Comparison of ENCODE assay signal across 8 cellular contexts in the genomic region with DNA sequence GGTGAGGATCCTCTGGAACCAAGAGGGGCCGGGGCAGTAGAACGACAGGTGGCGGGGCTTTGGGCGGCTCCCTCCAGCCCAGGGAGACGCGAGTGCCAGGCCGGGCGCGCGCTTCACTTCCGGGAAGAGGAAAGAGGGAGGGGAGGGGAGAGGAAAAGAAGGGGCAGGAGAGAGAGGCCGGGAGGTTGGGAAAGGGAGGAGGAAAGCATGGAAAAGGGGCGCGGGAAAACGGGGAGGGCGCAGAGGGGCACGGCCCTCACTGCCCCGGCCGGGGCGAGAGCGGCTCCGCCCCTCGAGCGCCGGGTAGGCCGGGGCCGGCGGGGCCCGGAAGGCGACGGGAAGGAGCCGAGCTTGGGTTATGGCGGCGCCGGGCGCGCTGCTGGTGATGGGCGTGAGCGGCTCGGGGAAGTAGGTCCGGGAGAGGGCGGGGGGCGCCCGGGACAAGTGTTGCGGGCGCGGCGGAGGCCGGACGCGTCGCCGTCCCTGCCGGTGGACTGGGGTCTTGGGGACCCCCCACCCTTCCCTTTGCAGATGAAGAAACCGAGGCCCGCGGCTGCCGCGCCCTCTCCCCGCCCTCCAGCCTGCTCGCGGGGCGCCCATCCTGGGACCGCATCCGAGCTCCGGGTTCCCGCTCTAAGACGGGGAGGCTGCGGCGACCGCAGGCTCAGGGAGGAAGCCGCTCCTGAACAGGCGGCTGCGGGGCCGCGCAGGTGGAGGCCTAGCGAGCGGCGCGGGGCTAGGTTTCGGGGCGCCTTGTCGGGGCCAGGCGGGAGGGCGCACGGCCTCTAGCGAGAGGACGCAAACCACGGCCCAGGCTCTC. TPM values are rescaled to one million over a fixed set of nuclear protein-coding genes. Genes with fewer than 3 reads are reported as not detected.
DNase-seq lines count a peak whose midpoint lies in the region; TF ChIP-seq lines count a peak whose summit lies in the region.

A gene (plus strand): TSS at position 330 of the 820 bp plus-strand sequence. CDS start 29 bp downstream, at position 359.

- no peak within 1 kb of the TSS for H3K27ac ChIP-seq in iPS DF 6.9 (ENCODE audit: low read length)

- no peaks in the 10 kb centered on the region for H3K4me1 ChIP-seq in iPS DF 6.9 (ENCODE audit: control insufficient read depth, insufficient read depth, low read length)

- no CpG with 5 or more reads among the region's 89 CpGs for WGBS in iPS DF 6.9 (ENCODE audit: insufficient coverage, insufficient read length)

- H3K9me3 ChIP-seq in MG63: no peaks in the 10 kb centered on the region
- no peaks in the 10 kb centered on the region for H3K9me3 ChIP-seq in iPS DF 6.9 (ENCODE audit: control insufficient read depth, insufficient read depth, low read length)

- H3K4me3 ChIP-seq in GM12865 (ENCODE audit: low read depth, low read length) (peak within 1 kb of the TSS; percentile 61), MG63 (peak within 1 kb of the TSS; percentile 65), iPS DF 6.9 (ENCODE audit: low read length) (peak within 1 kb of the TSS; percentile 61; the same call in 1 of the 2 replicates), skeletal muscle cell (ENCODE audit: low read depth, low read length) (peak within 1 kb of the TSS; percentile 66)

- H3K27me3 ChIP-seq in MG63: no peaks in the 10 kb centered on the region
- no peaks in the 10 kb centered on the region for H3K27me3 ChIP-seq in iPS DF 6.9 (ENCODE audit: control insufficient read depth, insufficient read depth, low read length)

- DNase-seq in GM12865 (ENCODE audit: low read depth) (peak; percentile 75), HCEC 1CT (peak; percentile 56), MG63 (peak; percentile 75), T-helper 9 cell (peak; percentile 44), astrocyte of the hippocampus (ENCODE audit: low read depth, low spot score) (peak; percentile 75), iPS DF 6.9 (ENCODE audit: low read depth, low spot score) (no peak), skeletal muscle cell (ENCODE audit: low read depth) (no peak), SKM-1 (lab: John Stamatoyannopoulos, UW; ENCODE audit: unreplicated experiment) (no peak)

- no peak for TF ChIP-seq CTCF in GM12865 (IDR thresholded peaks at IDR 0.05; ENCODE audit: insufficient read depth, low read depth, low read length, missing control alignments)

- H3K36me3 ChIP-seq in MG63: no peaks in the 10 kb centered on the region
- H3K36me3 ChIP-seq in iPS DF 6.9 (ENCODE audit: control insufficient read depth, insufficient read depth, low read length): no peaks in the 10 kb centered on the region

RNA-seq across cellular contexts. Expression of the gene that starts here (rescaled TPM):
- total RNA-seq in MG63 (2014; rRNA removed; shearing (Covaris generic); ENCODE audit: low replicate concordance): 1.2 and 4.6 TPM in 2 replicates

Comparison
In these comparisons a context has a peak if more than half of its experiments do, and no peak if none do; other contexts are left out.
1. DNase-seq: peak in GM12865 (single experiment), HCEC 1CT (single experiment), MG63 (single experiment), T-helper 9 cell (single experiment) and astrocyte of the hippocampus (single experiment); none in iPS DF 6.9 (single experiment), skeletal muscle cell (single experiment) and SKM-1 (single experiment).
2. Peak in every context shown above with its lines, with median percentiles within 50 percentile points of each other: H3K4me3 ChIP-seq.